ENCODE assay signal across 9 cellular contexts in genomic region chr17:79024901-79025737, GRCh38. TPM values are rescaled to one million over a fixed set of nuclear protein-coding genes. Genes with fewer than 3 reads are reported as not detected.
A peak's percentile ranks its signal among the peaks of the same experiment; 100 is the strongest.
DNase-seq lines count a peak whose midpoint lies in the region; ATAC-seq and TF ChIP-seq lines count a peak whose summit lies in the region.
"Had no signal": no experiment of that assay in that cellular context is flagged by ENCODE, and none has a peak within 500 bp of the region (broad histone marks: within the 10 kb centered on the region; RNA-seq: fewer than 3 reads in every experiment).

No MANE protein-coding gene starts in this region.

- H3K9me3 Mint-ChIP-seq in activated naive CD4-positive, alpha-beta T cell treated with anti-CD3 and anti-CD28 coated beads, Interleukin-2, amount 10 ng/mL, durations not matched to agents 7 days and 5 days, result no peaks in the 10 kb centered on the region
- no peaks in the 10 kb centered on the region for H3K9me3 Mint-ChIP-seq in activated naive CD4-positive, alpha-beta T cell treated with anti-CD3 and anti-CD28 coated beads, Interleukin-2, amount 50 U/mL, for 72 hours
- H3K9me3 Mint-ChIP-seq in mesothelial cell of epicardium, result no peaks in the 10 kb centered on the region

- H3K9me3 ChIP-seq in ectodermal cell (ENCODE audit: control insufficient read depth, low read length), result no peaks in the 10 kb centered on the region
- no peaks in the 10 kb centered on the region for H3K9me3 ChIP-seq in vagina

- CTCF ChIA-PET in activated naive CD4-positive, alpha-beta T cell treated with anti-CD3 and anti-CD28 coated beads, Interleukin-2, amount 10 ng/mL, durations not matched to agents 7 days and 5 days (lab: Charles Lee), result interaction anchor here (1.4 kb wide), 1 partner anchor 17 kb away, joined by 3 read pairs; no protein-coding TSS in a partner anchor

- H3K4me1 ChIP-seq in ectodermal cell (ENCODE audit: control insufficient read depth, insufficient read depth, low read length), result peaks cover 11% of the 10 kb centered on the region
- peaks cover 69% of the 10 kb centered on the region for H3K4me1 ChIP-seq in vagina

- H3K4me1 Mint-ChIP-seq in activated naive CD4-positive, alpha-beta T cell treated with anti-CD3 and anti-CD28 coated beads, Interleukin-2, amount 10 ng/mL, durations not matched to agents 7 days and 5 days, result peaks cover 18% of the 10 kb centered on the region
- peaks cover 42% of the 10 kb centered on the region for H3K4me1 Mint-ChIP-seq in mesothelial cell of epicardium

- H3K36me3 ChIP-seq in ectodermal cell (ENCODE audit: control insufficient read depth, insufficient read depth, low read length) (no peaks in the 10 kb centered on the region), vagina (no peaks in the 10 kb centered on the region)

- no peak for TF ChIP-seq POLR2A in vagina (IDR thresholded peaks at IDR 0.05)

- H3K27me3 Mint-ChIP-seq in activated naive CD4-positive, alpha-beta T cell treated with anti-CD3 and anti-CD28 coated beads, Interleukin-2, amount 10 ng/mL, durations not matched to agents 7 days and 5 days, result peaks cover 98% of the 10 kb centered on the region
- H3K27me3 Mint-ChIP-seq in mesothelial cell of epicardium (ENCODE audit: low read depth), result peaks cover 13% of the 10 kb centered on the region

- H3K36me3 Mint-ChIP-seq in activated naive CD4-positive, alpha-beta T cell treated with anti-CD3 and anti-CD28 coated beads, Interleukin-2, amount 10 ng/mL, durations not matched to agents 7 days and 5 days, result no peaks in the 10 kb centered on the region
- no peaks in the 10 kb centered on the region for H3K36me3 Mint-ChIP-seq in activated naive CD4-positive, alpha-beta T cell treated with anti-CD3 and anti-CD28 coated beads, Interleukin-2, amount 50 U/mL, for 72 hours
- H3K36me3 Mint-ChIP-seq in mesothelial cell of epicardium, result no peaks in the 10 kb centered on the region

- no peak for TF ChIP-seq CTCF in mesothelial cell of epicardium (IDR thresholded peaks at IDR 0.05; ENCODE audit: unreplicated experiment)
- no peak for TF ChIP-seq CTCF in vagina (IDR thresholded peaks at IDR 0.05)

- H3K27ac Mint-ChIP-seq in activated naive CD4-positive, alpha-beta T cell treated with anti-CD3 and anti-CD28 coated beads, Interleukin-2, amount 10 ng/mL, durations not matched to agents 7 days and 5 days, result no peak overlapping the region
- H3K27ac Mint-ChIP-seq in activated naive CD4-positive, alpha-beta T cell treated with anti-CD3 and anti-CD28 coated beads, Interleukin-2, amount 50 U/mL, for 72 hours, result no peak overlapping the region
- H3K27ac Mint-ChIP-seq in mesothelial cell of epicardium, result peak overlapping the region; percentile 25

- intact Hi-C loops in vagina (cut with DNase I), result no loop called here

- peaks cover 85% of the 10 kb centered on the region for H3K27me3 ChIP-seq in ectodermal cell (ENCODE audit: control insufficient read depth, insufficient read depth, low read length, poor library complexity, severe bottlenecking)
- H3K27me3 ChIP-seq in vagina, result no peaks in the 10 kb centered on the region

- WGBS in ectodermal cell, 2 experiments, result 71 to 74% methylated on average over 30 to 31 of the region's 31 CpGs

- ATAC-seq in activated naive CD4-positive, alpha-beta T cell treated with anti-CD3 and anti-CD28 coated beads, Interleukin-2, amount 50 U/mL, for 72 hours, result no peak
- ATAC-seq in GM19452 (IDR thresholded peaks at IDR 0.05; ENCODE audit: unreplicated experiment), result no peak

- peak overlapping the region; percentile 54 for H3K4me3 Mint-ChIP-seq in activated naive CD4-positive, alpha-beta T cell treated with anti-CD3 and anti-CD28 coated beads, Interleukin-2, amount 10 ng/mL, durations not matched to agents 7 days and 5 days
- peak overlapping the region; percentile 91 for H3K4me3 Mint-ChIP-seq in mesothelial cell of epicardium

- H3K4me3 ChIP-seq in ectodermal cell (ENCODE audit: insufficient read depth, low read depth, low read length) (peak overlapping the region; percentile 52), vagina (peak overlapping the region; percentile 52 to 69)

- H3K27ac ChIP-seq in ectodermal cell (ENCODE audit: insufficient read depth, low read depth, low read length, poor library complexity, severe bottlenecking), result no peak overlapping the region
- peak overlapping the region; percentile 78 for H3K27ac ChIP-seq in vagina

- peak; percentile 19 for DNase-seq in activated naive CD4-positive, alpha-beta T cell treated with anti-CD3 and anti-CD28 coated beads, Interleukin-2, amount 10 ng/mL, durations not matched to agents 7 days and 5 days
- DNase-seq in activated naive CD4-positive, alpha-beta T cell treated with anti-CD3 and anti-CD28 coated beads, Interleukin-2, amount 50 U/mL, for 72 hours (ENCODE audit: low spot score in 2 of 2), result no peak
- no peak for DNase-seq in mesothelial cell of epicardium (ENCODE audit: low spot score in 2 of 2, unreplicated experiment in 2 of 2)
- no peak for DNase-seq in vagina (ENCODE audit: extremely low spot score in 2 of 2)
- DNase-seq in hippocampal formation (lab: John Stamatoyannopoulos, UW), result no peak
- DNase-seq in NCI-H2081 treated with DMSO at 0.1 percent for 48 hours (lab: John Stamatoyannopoulos, UW), result no peak
- DNase-seq: NCI-H1930 had no signal

RNA-seq across cellular contexts. Expression of gene C1QTNF1, which starts 1.1 kb away (rescaled TPM):
- total RNA-seq in activated naive CD4-positive, alpha-beta T cell treated with anti-CD3 and anti-CD28 coated beads, Interleukin-2, amount 50 U/mL, for 72 hours, result not detected
- 6.1 TPM for polyA plus RNA-seq in ectodermal cell (2013, experiment 1 of 4)
- polyA plus RNA-seq in ectodermal cell (2013, experiment 2 of 4), result 6.4 TPM
- polyA plus RNA-seq in ectodermal cell (2013, experiment 3 of 4), result 3.3 TPM
- polyA plus RNA-seq in ectodermal cell (2013, experiment 4 of 4), result 3.6 TPM
- total RNA-seq in mesothelial cell of epicardium (21.9 to 22.1 TPM (median 22.1 TPM) in 3 replicates), vagina (30.7 TPM)

RNA-seq across cellular contexts. Expression of gene CANT1, which starts 15.6 kb away (rescaled TPM):
- total RNA-seq in activated naive CD4-positive, alpha-beta T cell treated with anti-CD3 and anti-CD28 coated beads, Interleukin-2, amount 50 U/mL, for 72 hours, result 10 to 100 TPM; 54.7 to 57.0 TPM
- 53.4 TPM for polyA plus RNA-seq in ectodermal cell (2013, experiment 1 of 4)
- 59.5 TPM for polyA plus RNA-seq in ectodermal cell (2013, experiment 2 of 4)
- 45.2 TPM for polyA plus RNA-seq in ectodermal cell (2013, experiment 3 of 4)
- 48.6 TPM for polyA plus RNA-seq in ectodermal cell (2013, experiment 4 of 4)
- total RNA-seq in mesothelial cell of epicardium (64.2 to 79.3 TPM (median 68.2 TPM) in 3 replicates), vagina (23.1 TPM)

RNA-seq across cellular contexts. Expression of gene LGALS3BP, which starts 45.4 kb away (rescaled TPM):
- total RNA-seq in activated naive CD4-positive, alpha-beta T cell treated with anti-CD3 and anti-CD28 coated beads, Interleukin-2, amount 50 U/mL, for 72 hours, result 10 to 100 TPM; 71.3 to 95.6 TPM
- polyA plus RNA-seq in ectodermal cell (2013, experiment 1 of 4), result 78.3 TPM
- polyA plus RNA-seq in ectodermal cell (2013, experiment 2 of 4), result 89.7 TPM
- 64.0 TPM for polyA plus RNA-seq in ectodermal cell (2013, experiment 3 of 4)
- 67.5 TPM for polyA plus RNA-seq in ectodermal cell (2013, experiment 4 of 4)
- total RNA-seq in mesothelial cell of epicardium (373 to 393 TPM (median 375 TPM) in 3 replicates), vagina (488 TPM)

RNA-seq across cellular contexts. Expression of gene ENGASE, which starts 49.5 kb away (rescaled TPM):
- 10 to 100 TPM; 31.5 to 40.5 TPM for total RNA-seq in activated naive CD4-positive, alpha-beta T cell treated with anti-CD3 and anti-CD28 coated beads, Interleukin-2, amount 50 U/mL, for 72 hours
- polyA plus RNA-seq in ectodermal cell (2013, experiment 1 of 4), result 45.4 TPM
- 38.3 TPM for polyA plus RNA-seq in ectodermal cell (2013, experiment 2 of 4)
- polyA plus RNA-seq in ectodermal cell (2013, experiment 3 of 4), result 41.3 TPM
- 37.0 TPM for polyA plus RNA-seq in ectodermal cell (2013, experiment 4 of 4)
- total RNA-seq in mesothelial cell of epicardium (72.5 to 77.7 TPM (median 76.2 TPM) in 3 replicates), vagina (13.8 TPM)

Comparison
In these comparisons a context has a peak if more than half of its experiments do, and no peak if none do; other contexts are left out.
1. RNA of gene C1QTNF1, which starts 1.1 kb away (total RNA-seq): 30.7 TPM in vagina (single experiment) and 21.9 to 22.1 TPM in mesothelial cell of epicardium; not detected in activated naive CD4-positive, alpha-beta T cell treated with anti-CD3 and anti-CD28 coated beads, Interleukin-2, amount 50 U/mL, for 72 hours; every median in the first group is over 10 times any median in the second.